8 cellular contexts compared by ENCODE assay signal in the genomic region with DNA sequence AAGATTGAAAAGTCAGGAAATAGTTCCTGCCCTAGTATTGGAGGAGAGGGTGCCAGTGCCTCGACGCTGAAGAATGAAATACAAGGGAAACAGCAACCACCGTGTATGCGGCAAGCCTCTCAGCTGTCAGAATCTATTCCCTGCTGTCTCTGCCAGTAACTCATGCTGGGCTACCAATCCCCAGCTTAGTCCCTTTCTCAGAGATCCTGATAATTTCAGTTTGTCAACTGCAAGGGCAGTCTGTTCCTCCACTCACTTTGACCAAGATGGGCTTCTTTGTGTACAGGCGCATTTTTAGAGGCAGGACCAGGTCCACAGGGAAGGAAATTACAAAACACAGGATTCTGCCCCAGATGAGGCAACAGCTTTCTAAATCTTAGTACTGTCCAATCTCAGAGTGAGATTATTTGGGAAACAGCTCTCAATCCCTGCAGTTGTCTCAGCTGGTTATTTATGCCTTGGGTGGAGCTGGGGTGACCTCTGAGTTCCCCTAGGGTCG. TPM values are rescaled to one million over a fixed set of nuclear protein-coding genes. Genes with fewer than 3 reads are reported as not detected.
DNase-seq lines count a peak whose midpoint lies in the region; ATAC-seq and TF ChIP-seq lines count a peak whose summit lies in the region.

No MANE protein-coding gene starts in this region.

- H3K4me1 ChIP-seq in KMS-11 (ENCODE audit: low read depth, poor library complexity, severe bottlenecking), result peaks cover 58% of the 10 kb centered on the region

- no peak for ATAC-seq in naive thymus-derived CD8-positive, alpha-beta T cell
- no peak for ATAC-seq in GM18868 (IDR thresholded peaks at IDR 0.05; ENCODE audit: unreplicated experiment)
- ATAC-seq in left colon, result no peak

- DNase-seq in choroid plexus epithelial cell (ENCODE audit: low read depth) (peak; percentile 45), left colon (no peak), KG1 (lab: John Stamatoyannopoulos, UW) (no peak), glomerular visceral epithelial cell (ENCODE audit: extremely low spot score) (no peak)
- no peak for DNase-seq in naive thymus-derived CD8-positive, alpha-beta T cell

- peak overlapping the region; percentile 96; the same call in 1 of the 2 replicates for H3K4me2 ChIP-seq in KMS-11

- peaks cover 31% of the 10 kb centered on the region; the same call in 1 of the 2 replicates for H3K79me2 ChIP-seq in KMS-11 (ENCODE audit: insufficient read depth, low read depth)

- H3K36me3 Mint-ChIP-seq in naive thymus-derived CD8-positive, alpha-beta T cell, result no peaks in the 10 kb centered on the region

- no peaks in the 10 kb centered on the region for H3K27me3 Mint-ChIP-seq in naive thymus-derived CD8-positive, alpha-beta T cell

- intact Hi-C loops in left colon (cut with DNase I, micrococcal nuclease), result no loop called here

- no peak overlapping the region for H3K9ac ChIP-seq in KMS-11

- H3K4me3 ChIP-seq in KMS-11 (IDR thresholded peaks at IDR 0.05; ENCODE audit: insufficient read depth, low read depth, low read length) (no peak overlapping the region), choroid plexus epithelial cell (ENCODE audit: low read depth, low read length) (peak overlapping the region; percentile 68)

- H3K4me3 Mint-ChIP-seq in naive thymus-derived CD8-positive, alpha-beta T cell, result peak overlapping the region in 9 of 10 donors; percentile 35 to 93 (median 52)

- peak overlapping the region in 9 of 10 donors; percentile 35 to 86 (median 60) for H3K27ac Mint-ChIP-seq in naive thymus-derived CD8-positive, alpha-beta T cell

- peaks cover 11 to 37% (median 25%) of the 10 kb centered on the region in 4 donors for H3K4me1 Mint-ChIP-seq in naive thymus-derived CD8-positive, alpha-beta T cell

- H4K20me1 ChIP-seq in KMS-11 (ENCODE audit: insufficient read depth), result no peaks in the 10 kb centered on the region

- H3K9me3 Mint-ChIP-seq in naive thymus-derived CD8-positive, alpha-beta T cell, result no peaks in the 10 kb centered on the region

- H3K27ac ChIP-seq in C4-2B (peak overlapping the region; percentile 96), KMS-11 (peak overlapping the region; percentile 96; the same call in 1 of the 2 replicates)

- no peak overlapping the region for H2AFZ ChIP-seq in KMS-11 (ENCODE audit: low read depth)

- H3K27me3 ChIP-seq in KMS-11 (ENCODE audit: insufficient read depth, low read depth), result no peaks in the 10 kb centered on the region

- POLR2A ChIA-PET in naive thymus-derived CD8-positive, alpha-beta T cell (lab: Charles Lee), result interaction anchor here (1.0 to 1.3 kb wide), 3 partner anchors 12 to 37 kb away, joined by 3 to 5 read pairs (median 3); partner anchors contain the start of genes NOB1 and WWP2

- TF ChIP-seq CTCF in C4-2B (conservative IDR thresholded peaks at IDR 0.05) (no peak), KMS-11 (conservative IDR thresholded peaks at IDR 0.05; ENCODE audit: low read depth, low read length) (no peak), choroid plexus epithelial cell (conservative IDR thresholded peaks at IDR 0.05; ENCODE audit: low read depth, low read length) (no peak)

- H3K36me3 ChIP-seq in KMS-11 (ENCODE audit: insufficient read depth), result no peaks in the 10 kb centered on the region

RNA-seq across cellular contexts. Expression of gene NQO1, which starts 1.3 kb away (rescaled TPM):
- total RNA-seq in naive thymus-derived CD8-positive, alpha-beta T cell, result 1 to 10 TPM; 3.4 to 3.7 TPM
- polyA plus RNA-seq in naive thymus-derived CD8-positive, alpha-beta T cell, result 1 to 10 TPM; 2.5 to 4.1 (median 3.0) TPM
- 100 to 1,000 TPM in 1 of 2 donors, 10 to 100 TPM in 1; 80.6 to 119 TPM for total RNA-seq in left colon

RNA-seq across cellular contexts. Expression of gene NOB1, which starts 29.7 kb away (rescaled TPM):
- total RNA-seq in naive thymus-derived CD8-positive, alpha-beta T cell, result 10 to 100 TPM; 59.7 to 61.5 TPM
- polyA plus RNA-seq in naive thymus-derived CD8-positive, alpha-beta T cell, result 10 to 100 TPM; 35.1 to 60.3 (median 48.6) TPM
- 10 to 100 TPM; 35.2 to 37.4 TPM for total RNA-seq in left colon

RNA-seq across cellular contexts. Expression of gene WWP2, which starts 37.1 kb away (rescaled TPM):
- total RNA-seq in naive thymus-derived CD8-positive, alpha-beta T cell, result 10 to 100 TPM; 56.1 to 63.3 TPM
- polyA plus RNA-seq in naive thymus-derived CD8-positive, alpha-beta T cell, result 10 to 100 TPM; 27.0 to 39.5 (median 31.3) TPM
- total RNA-seq in left colon, result 100 to 1,000 TPM in 1 of 2 donors, 10 to 100 TPM in 1; 83.3 to 102 TPM

Comparison
In these comparisons a context has a peak if more than half of its experiments do, and no peak if none do; other contexts are left out.
1. RNA of gene NQO1, which starts 1.3 kb away (total RNA-seq): 80.6 to 119 TPM in left colon; 3.4 to 3.7 TPM in naive thymus-derived CD8-positive, alpha-beta T cell; every median in the first group is over 10 times any median in the second.